Comparison of ENCODE assay signal across 10 cellular contexts in the genomic region with DNA sequence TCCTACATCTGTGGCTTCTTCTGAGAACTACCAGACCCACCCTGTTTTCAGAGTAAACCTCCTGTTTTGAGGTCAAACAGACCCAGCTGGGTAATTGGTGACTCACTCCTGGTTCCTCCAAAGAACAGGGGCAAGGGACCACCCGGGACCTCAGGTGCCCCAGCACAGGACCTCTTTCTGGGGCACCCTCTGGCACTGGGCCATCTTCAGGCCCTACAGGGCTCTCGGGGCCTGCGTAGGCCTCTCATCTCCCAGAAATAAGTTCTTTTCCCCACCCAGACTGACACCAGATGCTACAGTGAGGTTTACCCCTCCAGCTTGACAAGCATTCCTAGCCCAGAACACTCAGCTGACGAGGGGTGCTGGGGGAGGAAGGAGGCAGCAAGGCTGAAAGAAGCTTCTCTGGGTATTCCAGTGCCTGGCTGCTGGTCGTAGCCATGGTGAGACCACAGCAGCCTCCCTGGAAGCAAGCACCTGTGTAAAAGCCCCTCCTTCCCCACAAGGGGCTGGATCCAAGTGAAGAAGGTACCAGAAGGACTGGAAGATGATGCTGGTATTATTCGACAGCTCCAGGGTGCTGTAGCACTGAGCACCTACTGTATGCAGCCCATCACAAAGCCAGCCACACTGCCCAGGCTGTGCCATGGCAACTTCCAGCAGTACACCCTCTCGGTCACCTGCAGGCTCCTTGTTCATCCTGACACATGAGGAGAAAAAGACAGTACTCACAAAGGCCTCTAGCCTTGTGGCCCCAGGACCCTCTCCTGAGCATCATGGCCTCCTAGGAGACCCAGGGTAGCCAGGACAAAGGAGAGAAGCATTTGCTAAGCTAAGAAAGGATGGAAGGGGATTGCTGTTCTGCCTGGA. TPM values are rescaled to one million over a fixed set of nuclear protein-coding genes. Genes with fewer than 3 reads are reported as not detected.
DNase-seq lines count a peak whose midpoint lies in the region; ATAC-seq and TF ChIP-seq lines count a peak whose summit lies in the region.
"Had no signal": no experiment of that assay in that cellular context is flagged by ENCODE, and none has a peak within 500 bp of the region (broad histone marks: within the 10 kb centered on the region; RNA-seq: fewer than 3 reads in every experiment).

No MANE protein-coding gene starts in this region.

- 73 to 85% methylated on average over 6 to 7 of the region's 7 CpGs for WGBS in tibial nerve, 2 donors

- H3K27ac Mint-ChIP-seq in dendritic cell treated with granulocyte-macrophage colony-stimulating factor and Interleukin-4, amounts not matched to agents 40 ng/mL and 50 ng/mL, for 4 days = peak overlapping the region; percentile 100
- H3K27ac Mint-ChIP-seq in chondrocyte (ENCODE audit: unreplicated experiment) = no peak overlapping the region
- H3K27ac Mint-ChIP-seq: HFFc6 had no signal

- TF ChIP-seq POLR2A in tibial nerve (IDR thresholded peaks at IDR 0.05) = no peak

- H3K4me1 Mint-ChIP-seq in dendritic cell treated with granulocyte-macrophage colony-stimulating factor and Interleukin-4, amounts not matched to agents 40 ng/mL and 50 ng/mL, for 4 days (ENCODE audit: low read depth) = peaks cover 95% of the 10 kb centered on the region
- peaks cover 18% of the 10 kb centered on the region for H3K4me1 Mint-ChIP-seq in chondrocyte (ENCODE audit: low read depth)

- H3K36me3 ChIP-seq in tibial nerve = no peaks in the 10 kb centered on the region

- no peak for TF ChIP-seq EP300 in tibial nerve (IDR thresholded peaks at IDR 0.05)

- H3K27me3 Mint-ChIP-seq in dendritic cell treated with granulocyte-macrophage colony-stimulating factor and Interleukin-4, amounts not matched to agents 40 ng/mL and 50 ng/mL, for 4 days = no peaks in the 10 kb centered on the region
- H3K27me3 Mint-ChIP-seq in chondrocyte (ENCODE audit: low read depth) = peaks cover 7% of the 10 kb centered on the region

- no peaks in the 10 kb centered on the region for H3K27me3 ChIP-seq in tibial nerve

- H3K4me1 ChIP-seq in tibial nerve = peaks cover 0 to 45% (median 11%) of the 10 kb centered on the region in 4 donors

- peak overlapping the region; percentile 97 for H3K4me3 Mint-ChIP-seq in dendritic cell treated with granulocyte-macrophage colony-stimulating factor and Interleukin-4, amounts not matched to agents 40 ng/mL and 50 ng/mL, for 4 days
- no peak overlapping the region for H3K4me3 Mint-ChIP-seq in chondrocyte (ENCODE audit: unreplicated experiment)

- TF ChIP-seq CTCF in tibial nerve (IDR thresholded peaks at IDR 0.05) (no peak), chondrocyte (IDR thresholded peaks at IDR 0.05) (no peak)

- H3K9me3 ChIP-seq in tibial nerve = no peaks in the 10 kb centered on the region

- ATAC-seq in HG02981 (IDR thresholded peaks at IDR 0.05; ENCODE audit: unreplicated experiment) = no peak

- no peak overlapping the region for H3K4me3 ChIP-seq in tibial nerve

- intact Hi-C loops in dendritic cell treated with granulocyte-macrophage colony-stimulating factor and Interleukin-4, amounts not matched to agents 40 ng/mL and 50 ng/mL, for 4 days (cut with micrococcal nuclease) = loop anchor here (10.0 kb wide), 1 partner anchor 167 kb away; no protein-coding TSS in a partner anchor

- H3K9me3 Mint-ChIP-seq in dendritic cell treated with granulocyte-macrophage colony-stimulating factor and Interleukin-4, amounts not matched to agents 40 ng/mL and 50 ng/mL, for 4 days = no peaks in the 10 kb centered on the region
- no peaks in the 10 kb centered on the region for H3K9me3 Mint-ChIP-seq in chondrocyte (ENCODE audit: low read depth)
- H3K9me3 Mint-ChIP-seq: HFFc6 had no signal

- peak overlapping the region in 3 of 4 donors; percentile 65 to 87 (median 72) for H3K27ac ChIP-seq in tibial nerve

- DNase-seq in activated naive CD4-positive, alpha-beta T cell treated with Interleukin-2 at 50 U/mL for 16 hours = peak; percentile 36
- no peak for DNase-seq in activated naive CD4-positive, alpha-beta T cell (lab: John Stamatoyannopoulos, UW)
- peak; percentile 50 for DNase-seq in OCI-M1 (lab: John Stamatoyannopoulos, UW)
- no peak for DNase-seq in tibial nerve (ENCODE audit: low spot score in 2 of 2)
- no peak for DNase-seq in chondrocyte (ENCODE audit: low spot score)
- no peak for DNase-seq in NCI-H69 (lab: John Stamatoyannopoulos, UW)
- DNase-seq: HFFc6, NCI-H526 had no signal

- H3K36me3 Mint-ChIP-seq in dendritic cell treated with granulocyte-macrophage colony-stimulating factor and Interleukin-4, amounts not matched to agents 40 ng/mL and 50 ng/mL, for 4 days (ENCODE audit: low read depth) = peaks cover 81% of the 10 kb centered on the region
- no peaks in the 10 kb centered on the region for H3K36me3 Mint-ChIP-seq in chondrocyte (ENCODE audit: low read depth)

RNA-seq across cellular contexts. Expression of gene ALOX5, which starts 47.4 kb away (rescaled TPM):
- total RNA-seq in tibial nerve (100 to 1,000 TPM in 1 of 4 donors, 10 to 100 TPM in 3; 27.8 to 127 (median 39.9) TPM), chondrocyte (not detected in 3 replicates)
- total RNA-seq: HFFc6 had no signal

Comparison
In these comparisons a context has a peak if more than half of its experiments do, and no peak if none do; other contexts are left out.
1. DNase-seq: peak in activated naive CD4-positive, alpha-beta T cell treated with Interleukin-2 at 50 U/mL for 16 hours (single experiment) and OCI-M1 (single experiment); none in activated naive CD4-positive, alpha-beta T cell (0 of 4), tibial nerve (0 of 2), chondrocyte (single experiment) and NCI-H69 (single experiment).
2. RNA of gene ALOX5, which starts 47.4 kb away (total RNA-seq): 27.8 to 127 TPM in tibial nerve; not detected in chondrocyte; every median in the first group is over 10 times any median in the second.